In the genomic region with DNA sequence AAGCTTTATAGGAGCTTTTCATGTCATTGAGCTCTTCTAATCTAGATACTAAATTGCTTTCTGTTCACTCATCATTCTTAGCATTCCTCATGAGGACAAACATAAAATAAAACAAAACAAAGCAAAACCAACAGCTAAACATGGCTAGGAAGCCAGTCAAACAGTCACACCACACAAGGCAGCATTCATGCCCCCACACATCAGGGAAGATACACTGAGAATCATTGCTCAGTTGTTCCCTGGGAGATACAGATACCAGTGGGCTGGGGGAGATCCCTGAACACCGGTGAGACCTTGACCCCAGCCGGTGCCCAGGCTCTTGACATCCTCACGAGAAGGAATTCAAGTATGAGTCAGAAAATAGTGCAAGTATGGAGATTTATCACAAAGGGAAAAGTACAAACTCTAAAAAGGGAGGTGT, we compare ENCODE assay signal across 17 cellular contexts.
A peak's percentile ranks its signal among the peaks of the same experiment; 100 is the strongest.
DNase-seq lines count a peak whose midpoint lies in the region; ATAC-seq, FAIRE-seq and TF ChIP-seq lines count a peak whose summit lies in the region.
"Had no signal": no experiment of that assay in that cellular context is flagged by ENCODE, and none has a peak within 500 bp of the region (broad histone marks: within the 10 kb centered on the region; RNA-seq: fewer than 3 reads in every experiment).

No MANE protein-coding gene starts in this region.

- peaks cover 69% of the 10 kb centered on the region for H3K4me1 ChIP-seq in A549
- H3K4me1 ChIP-seq in mucosa of descending colon (ENCODE audit: low read depth), result no peaks in the 10 kb centered on the region

- peak overlapping the region; percentile 88 for H3K27ac Mint-ChIP-seq in HFFc6
- H3K27ac Mint-ChIP-seq: activated naive CD4-positive, alpha-beta T cell treated with anti-CD3 and anti-CD28 coated beads, Interleukin-2, amount 10 ng/mL, durations not matched to agents 7 days and 5 days had no signal

- no peaks in the 10 kb centered on the region; the same call in 1 of the 2 replicates for H3K27me3 Mint-ChIP-seq in HFFc6 (ENCODE audit: insufficient read depth)

- FAIRE-seq in A549 (lab: Jason Lieb, UNC), result no peak
- FAIRE-seq: G401.6 had no signal

- DNase-seq in A549 (ENCODE audit: low read depth in 1 of 2, low spot score in 1 of 2), result peak in 1 of 2 experiments; percentile 28
- peak; percentile 77 for DNase-seq in HFFc6
- DNase-seq in astrocyte of the hippocampus (ENCODE audit: low read depth, low spot score), result peak; percentile 81
- DNase-seq in kidney glomerular epithelial cell (lab: John Stamatoyannopoulos, UW), result peak; percentile 90
- no peak for DNase-seq in NCI-H2029 treated with DMSO at 0.1 percent for 48 hours (lab: John Stamatoyannopoulos, UW)
- DNase-seq in NK-92 (lab: John Stamatoyannopoulos, UW; ENCODE audit: unreplicated experiment), result no peak
- no peak for DNase-seq in DMS153 (lab: John Stamatoyannopoulos, UW)
- no peak for DNase-seq in mucosa of descending colon
- DNase-seq: activated CD4-positive, alpha-beta T cell treated with anti-CD3 and anti-CD28 coated beads, Interleukin-2, amount 50 U/mL, for 4 hours; activated naive CD4-positive, alpha-beta T cell treated with anti-CD3 and anti-CD28 coated beads, Interleukin-2, amount 10 ng/mL, durations not matched to agents 7 days and 5 days; AML-193; effector CD4-positive, alpha-beta T cell; mesendoderm; NCI-H1105 treated with DMSO at 0.1 percent for 48 hours; NCI-H82; right cardiac atrium had no signal

- H3K4me3 Mint-ChIP-seq in HFFc6, result peak overlapping the region; percentile 77
- H3K4me3 Mint-ChIP-seq: activated naive CD4-positive, alpha-beta T cell treated with anti-CD3 and anti-CD28 coated beads, Interleukin-2, amount 10 ng/mL, durations not matched to agents 7 days and 5 days had no signal

- CTCF ChIA-PET in A549 (lab: Yijun Ruan, JAX), result no interaction called here

- TF ChIP-seq RAD21 in A549 (conservative IDR thresholded peaks at IDR 0.05 in 1 of 2, IDR thresholded peaks at IDR 0.05 in 1 of 2), result 0 out of 5 replicates have a peak, but pooled peaks of 1 of the 2 experiments have one; percentile 2

- H3K36me3 ChIP-seq in mucosa of descending colon (ENCODE audit: low read depth), result no peaks in the 10 kb centered on the region

- H3K4me1 Mint-ChIP-seq in HFFc6 (ENCODE audit: low read depth), result peaks cover 64% of the 10 kb centered on the region
- H3K4me1 Mint-ChIP-seq: activated naive CD4-positive, alpha-beta T cell treated with anti-CD3 and anti-CD28 coated beads, Interleukin-2, amount 10 ng/mL, durations not matched to agents 7 days and 5 days had no signal

- TF ChIP-seq CTCF in A549 (IDR thresholded peaks at IDR 0.05), result no peak
- TF ChIP-seq CTCF in HFFc6 (IDR thresholded peaks at IDR 0.05), result no peak
- no peak for TF ChIP-seq CTCF in mucosa of descending colon (IDR thresholded peaks at IDR 0.05)

- intact Hi-C loops in mucosa of descending colon (cut with DNase I, micrococcal nuclease), result no loop called here

- TF ChIP-seq EP300 in A549 (IDR thresholded peaks at IDR 0.05), result no peak

- no peaks in the 10 kb centered on the region for H3K9me3 Mint-ChIP-seq in HFFc6
- H3K9me3 Mint-ChIP-seq: activated naive CD4-positive, alpha-beta T cell treated with anti-CD3 and anti-CD28 coated beads, Interleukin-2, amount 10 ng/mL, durations not matched to agents 7 days and 5 days had no signal

- peaks cover 6% of the 10 kb centered on the region; the same call in 1 of the 2 replicates for H3K36me3 Mint-ChIP-seq in HFFc6 (ENCODE audit: low read depth)
- H3K36me3 Mint-ChIP-seq: activated naive CD4-positive, alpha-beta T cell treated with anti-CD3 and anti-CD28 coated beads, Interleukin-2, amount 10 ng/mL, durations not matched to agents 7 days and 5 days had no signal

- H3K27ac ChIP-seq in A549, result peak overlapping the region; percentile 94 to 97

- POLR2A ChIA-PET in A549 (lab: Yijun Ruan, JAX), result interaction anchor here (0.6 kb wide), 1 partner anchor 384 kb away, joined by 3 read pairs; no protein-coding TSS in a partner anchor

- H3K4me3 ChIP-seq in A549 (no peak overlapping the region), mucosa of descending colon (no peak overlapping the region)

- ATAC-seq in A549 (peak in 1 of 2 experiments; percentile 30; a peak in 3 of 6 replicates), mucosa of descending colon (no peak)
- ATAC-seq: right cardiac atrium had no signal

- H3K9me3 ChIP-seq in A549, result peaks cover 22% of the 10 kb centered on the region; the same call in 2 of the 3 replicates
- H3K9me3 ChIP-seq in mucosa of descending colon, result no peaks in the 10 kb centered on the region

- peak overlapping the region; percentile 61 for H3K4me2 ChIP-seq in A549

- TF ChIP-seq POLR2A in A549 (IDR thresholded peaks at IDR 0.05; ENCODE audit: low read length), result no peak

- WGBS in A549 (ENCODE audit: missing lambda C conversion rate), result 0% methylated on average over 3 of the region's 3 CpGs

TF ChIP-seq in A549, 52 proteins besides CTCF, POLR2A, EP300 and RAD21:
- TF ChIP-seq FOXS1 (CRISPR knock-in tag; IDR thresholded peaks at IDR 0.05) (no peak), BHLHE40 (IDR thresholded peaks at IDR 0.05; ENCODE audit: low read depth, low read length) (no peak), NPAS2 (CRISPR knock-in tag; IDR thresholded peaks at IDR 0.05; ENCODE audit: borderline replicate concordance) (no peak), GATA3 (IDR thresholded peaks at IDR 0.05; ENCODE audit: borderline replicate concordance) (peak; percentile 38; the same call in 1 of the 2 replicates), MAZ (IDR thresholded peaks at IDR 0.05; ENCODE audit: borderline replicate concordance, low read depth, low read length) (no peak), PHF8 (IDR thresholded peaks at IDR 0.05; ENCODE audit: borderline replicate concordance, low read depth) (no peak), NFE2L2 (conservative IDR thresholded peaks at IDR 0.05; ENCODE audit: low read length) (no peak), RCOR1 (IDR thresholded peaks at IDR 0.05; ENCODE audit: low read depth, low read length) (no peak), SREBF2 (IDR thresholded peaks at IDR 0.05) (no peak), HOXA7 (CRISPR knock-in tag; IDR thresholded peaks at IDR 0.05) (no peak), HDAC2 (IDR thresholded peaks at IDR 0.05) (no peak), EHMT2 (IDR thresholded peaks at IDR 0.05; ENCODE audit: low read depth) (no peak), FOSL2 (IDR thresholded peaks at IDR 0.05) (no peak), FOSL2 (CRISPR knock-in tag; IDR thresholded peaks at IDR 0.05) (0 out of 2 replicates have a peak, but pooled peaks have one; percentile 15), JUN (IDR thresholded peaks at IDR 0.05) (0 out of 5 replicates have a peak, but pooled peaks of 1 of the 2 experiments have one; percentile 20)
- TF ChIP-seq, protein P1, sequence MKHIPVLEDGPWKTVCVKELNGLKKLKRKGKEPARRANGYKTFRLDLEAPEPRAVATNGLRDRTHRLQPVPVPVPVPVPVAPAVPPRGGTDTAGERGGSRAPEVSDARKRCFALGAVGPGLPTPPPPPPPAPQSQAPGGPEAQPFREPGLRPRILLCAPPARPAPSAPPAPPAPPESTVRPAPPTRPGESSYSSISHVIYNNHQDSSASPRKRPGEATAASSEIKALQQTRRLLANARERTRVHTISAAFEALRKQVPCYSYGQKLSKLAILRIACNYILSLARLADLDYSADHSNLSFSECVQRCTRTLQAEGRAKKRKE (CRISPR knock-in tag; IDR thresholded peaks at IDR 0.05; ENCODE audit: low read depth), result no peak
- TF ChIP-seq, protein P2, sequence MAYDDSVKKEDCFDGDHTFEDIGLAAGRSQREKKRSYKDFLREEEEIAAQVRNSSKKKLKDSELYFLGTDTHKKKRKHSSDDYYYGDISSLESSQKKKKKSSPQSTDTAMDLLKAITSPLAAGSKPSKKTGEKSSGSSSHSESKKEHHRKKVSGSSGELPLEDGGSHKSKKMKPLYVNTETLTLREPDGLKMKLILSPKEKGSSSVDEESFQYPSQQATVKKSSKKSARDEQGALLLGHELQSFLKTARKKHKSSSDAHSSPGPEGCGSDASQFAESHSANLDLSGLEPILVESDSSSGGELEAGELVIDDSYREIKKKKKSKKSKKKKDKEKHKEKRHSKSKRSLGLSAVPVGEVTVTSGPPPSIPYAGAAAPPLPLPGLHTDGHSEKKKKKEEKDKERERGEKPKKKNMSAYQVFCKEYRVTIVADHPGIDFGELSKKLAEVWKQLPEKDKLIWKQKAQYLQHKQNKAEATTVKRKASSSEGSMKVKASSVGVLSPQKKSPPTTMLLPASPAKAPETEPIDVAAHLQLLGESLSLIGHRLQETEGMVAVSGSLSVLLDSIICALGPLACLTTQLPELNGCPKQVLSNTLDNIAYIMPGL (CRISPR knock-in tag; IDR thresholded peaks at IDR 0.05; ENCODE audit: borderline replicate concordance), result no peak

Comparison
In these comparisons a context has a peak if more than half of its experiments do, and no peak if none do; other contexts are left out.
1. DNase-seq: peak in HFFc6 (single experiment), astrocyte of the hippocampus (single experiment) and kidney glomerular epithelial cell (single experiment); none in NCI-H2029 treated with DMSO at 0.1 percent for 48 hours (single experiment), NK-92 (single experiment), DMS153 (single experiment) and mucosa of descending colon (0 of 3).